ENCODE assay signal across 8 cellular contexts in the genomic region with DNA sequence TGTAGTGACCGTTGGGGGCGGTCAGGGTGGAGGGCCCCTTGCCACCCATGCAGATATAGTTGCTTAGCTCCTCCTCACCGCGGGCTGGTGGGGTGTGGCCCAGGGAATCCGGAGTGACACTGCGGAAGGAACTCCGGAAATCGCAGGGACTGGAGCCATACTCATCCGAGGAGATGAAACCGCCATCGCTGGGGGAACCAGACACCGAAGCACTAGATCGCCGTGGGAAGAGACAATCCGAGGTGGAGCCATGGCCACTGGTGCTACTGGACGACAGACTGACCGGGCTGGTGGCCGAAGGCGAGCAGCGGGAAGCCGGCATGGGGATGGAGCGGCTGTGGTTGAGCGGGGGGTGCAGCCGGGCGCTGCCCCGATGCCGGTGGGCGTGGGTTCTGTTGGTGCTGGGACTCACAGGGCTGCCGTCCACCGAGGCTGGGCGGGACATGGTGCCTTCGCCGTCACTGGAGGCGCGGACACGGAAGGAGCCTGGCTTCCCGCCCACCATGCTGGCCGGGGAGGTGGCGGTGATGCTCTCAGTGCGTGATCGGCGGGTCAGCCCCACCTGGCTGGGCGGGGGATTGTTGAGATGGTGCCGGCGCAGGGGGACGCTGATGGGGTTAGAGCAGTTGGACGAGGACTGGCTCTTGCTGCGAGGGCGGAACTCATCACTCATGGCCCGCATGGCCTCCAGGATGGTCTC. TPM values are rescaled to one million over a fixed set of nuclear protein-coding genes. Genes with fewer than 3 reads are reported as not detected.
A peak's percentile ranks its signal among the peaks of the same experiment; 100 is the strongest.
DNase-seq lines count a peak whose midpoint lies in the region; ATAC-seq and TF ChIP-seq lines count a peak whose summit lies in the region.

No MANE protein-coding gene starts in this region.

- H3K4me1 ChIP-seq in BLaER1 treated with 17β-estradiol and CSF1 and Interleukin-3, amounts not matched to agents 10 nM and 100 nM = peaks cover 50 to 85% (median 76%) of the 10 kb centered on the region in 10 experiments
- H3K4me1 ChIP-seq in Peyer's patch (peaks cover 0 to 38% (median 8%) of the 10 kb centered on the region in 4 donors), fibroblast of lung (ENCODE audit: control insufficient read depth, extremely low read depth, insufficient read depth, low read length) (peaks cover 7% of the 10 kb centered on the region)

- H3K4me1 Mint-ChIP-seq in osteocyte (ENCODE audit: unreplicated experiment) = peaks cover 59% of the 10 kb centered on the region

- TF ChIP-seq POLR2A in Peyer's patch (IDR thresholded peaks at IDR 0.05) = no peak

- H4K20me1 ChIP-seq in BLaER1 treated with 17β-estradiol and CSF1 and Interleukin-3, amounts not matched to agents 10 nM and 100 nM = peaks cover 0 to 32% (median 12%) of the 10 kb centered on the region in 11 experiments; a peak in 10 of 22 replicates
- no peaks in the 10 kb centered on the region for H4K20me1 ChIP-seq in fibroblast of lung (ENCODE audit: control insufficient read depth, extremely low read depth, insufficient read depth, low read length)

- DNase-seq in Peyer's patch (peak in 2 of 3 donors; percentile 55 to 58), fibroblast of lung (ENCODE audit: low read depth in 2 of 2) (peak in 1 of 2 donors; percentile 78), osteocyte (ENCODE audit: extremely low spot score, unreplicated experiment) (no peak), Kasumi-1 (lab: John Stamatoyannopoulos, UW) (no peak), NCI-H748 (lab: John Stamatoyannopoulos, UW; ENCODE audit: unreplicated experiment) (no peak)

- H3K27ac Mint-ChIP-seq in osteocyte (ENCODE audit: unreplicated experiment) = no peak overlapping the region

- no peaks in the 10 kb centered on the region for H3K9me3 ChIP-seq in BLaER1 treated with 17β-estradiol and CSF1 and Interleukin-3, amounts not matched to agents 10 nM and 100 nM (replicated peaks in 1 of 11)
- H3K9me3 ChIP-seq in Peyer's patch (no peaks in the 10 kb centered on the region), fibroblast of lung (ENCODE audit: control insufficient read depth, insufficient read depth, low read depth, low read length) (no peaks in the 10 kb centered on the region)

- H3K4me3 ChIP-seq in BLaER1 treated with 17β-estradiol and CSF1 and Interleukin-3, amounts not matched to agents 10 nM and 100 nM = peak overlapping the region in 4 of 10 experiments; percentile 77 to 87 (median 82); a peak in 6 of 20 replicates
- H3K4me3 ChIP-seq in Peyer's patch (peak overlapping the region; percentile 73 to 94 (median 80)), fibroblast of lung (replicated peaks in 1 of 4; ENCODE audit: control extremely low read depth in 1 of 4, insufficient read depth in 1 of 4, low read depth in 3 of 4, low read length in 4 of 4) (peak overlapping the region; percentile 59 to 96 (median 92))

- peaks cover 10% of the 10 kb centered on the region for H3K36me3 Mint-ChIP-seq in osteocyte (ENCODE audit: unreplicated experiment)

- ATAC-seq in GM21390 (IDR thresholded peaks at IDR 0.05; ENCODE audit: unreplicated experiment) (no peak), GM18861 (IDR thresholded peaks at IDR 0.05; ENCODE audit: unreplicated experiment) (no peak)

- peak overlapping the region in 10 of 11 experiments; percentile 11 to 99 (median 97); a peak in 19 of 22 replicates for H3K4me2 ChIP-seq in BLaER1 treated with 17β-estradiol and CSF1 and Interleukin-3, amounts not matched to agents 10 nM and 100 nM
- peak overlapping the region; percentile 97 for H3K4me2 ChIP-seq in fibroblast of lung (ENCODE audit: extremely low read depth, insufficient read depth, low read length)

- TF ChIP-seq CTCF in Peyer's patch (IDR thresholded peaks at IDR 0.05) (no peak), fibroblast of lung (conservative IDR thresholded peaks at IDR 0.05 in 1 of 2, IDR thresholded peaks at IDR 0.05 in 1 of 2; ENCODE audit: low read depth in 1 of 2, low read length in 2 of 2) (no peak), osteocyte (IDR thresholded peaks at IDR 0.05) (no peak)

- no peak overlapping the region for H2AFZ ChIP-seq in fibroblast of lung (ENCODE audit: low read length)

- no peaks in the 10 kb centered on the region for H3K9me3 Mint-ChIP-seq in osteocyte (ENCODE audit: unreplicated experiment)

- H3K36me3 ChIP-seq in BLaER1 treated with 17β-estradiol and CSF1 and Interleukin-3, amounts not matched to agents 10 nM and 100 nM = 0 out of 22 replicates have a peak, but pooled peaks cover 0 to 6% (median 0%) of the 10 kb centered on the region in 11 experiments
- no peaks in the 10 kb centered on the region for H3K36me3 ChIP-seq in Peyer's patch
- H3K36me3 ChIP-seq in fibroblast of lung (ENCODE audit: control insufficient read depth, insufficient read depth, low read length) = peaks cover 24% of the 10 kb centered on the region

- H3K27me3 ChIP-seq in BLaER1 treated with 17β-estradiol and CSF1 and Interleukin-3, amounts not matched to agents 10 nM and 100 nM = peaks cover 0 to 69% (median 0%) of the 10 kb centered on the region in 11 experiments; a peak in 7 of 22 replicates
- H3K27me3 ChIP-seq in Peyer's patch = no peaks in the 10 kb centered on the region
- H3K27me3 ChIP-seq in fibroblast of lung (ENCODE audit: control insufficient read depth, insufficient read depth, low read length) = no peaks in the 10 kb centered on the region

- H3K27me3 Mint-ChIP-seq in osteocyte (ENCODE audit: unreplicated experiment) = no peaks in the 10 kb centered on the region

- peaks cover 85% of the 10 kb centered on the region for H3K79me2 ChIP-seq in fibroblast of lung (ENCODE audit: control insufficient read depth, insufficient read depth, low read length)

- peak overlapping the region; percentile 84 for H3K4me3 Mint-ChIP-seq in osteocyte (ENCODE audit: unreplicated experiment)

- H3K27ac ChIP-seq in BLaER1 treated with 17β-estradiol and CSF1 and Interleukin-3, amounts not matched to agents 10 nM and 100 nM = no peak overlapping the region
- H3K27ac ChIP-seq in Peyer's patch (peak overlapping the region; percentile 61 to 92 (median 88)), fibroblast of lung (ENCODE audit: insufficient read depth, low read length) (peak overlapping the region; percentile 88)

- peak overlapping the region in 3 of 11 experiments; percentile 80 to 87 (median 85); a peak in 4 of 22 replicates for H3K9ac ChIP-seq in BLaER1 treated with 17β-estradiol and CSF1 and Interleukin-3, amounts not matched to agents 10 nM and 100 nM
- H3K9ac ChIP-seq in fibroblast of lung (ENCODE audit: insufficient read depth, low read length) = peak overlapping the region; percentile 85

RNA-seq across cellular contexts. Expression of a gene that starts 2.2 kb away (rescaled TPM):
- total RNA-seq in Peyer's patch = 10 to 100 TPM in 3 of 4 donors, 1 to 10 TPM in 1; 8.3 to 67.7 (median 22.5) TPM
- total RNA-seq in fibroblast of lung = 18.7 and 29.1 TPM in 2 replicates
- 14.3 and 24.0 TPM in 2 replicates for polyA plus RNA-seq in fibroblast of lung
- polyA plus RNA-seq in fibroblast of lung (2012) = 21.3 and 33.3 TPM in 2 replicates
- polyA minus RNA-seq in fibroblast of lung (ENCODE audit: low replicate concordance) = 40.7 and 72.5 TPM in 2 replicates
- total RNA-seq in osteocyte = 19.8 and 20.0 TPM in 2 replicates

RNA-seq across cellular contexts. Expression of a gene that starts 38.4 kb away (rescaled TPM):
- total RNA-seq in Peyer's patch (10 to 100 TPM; 12.6 to 68.5 (median 30.6) TPM), fibroblast of lung (39.8 and 85.4 TPM in 2 replicates), osteocyte (27.7 and 32.7 TPM in 2 replicates)
- polyA plus RNA-seq in fibroblast of lung = 28.4 and 31.5 TPM in 2 replicates
- 16.6 and 18.1 TPM in 2 replicates for polyA plus RNA-seq in fibroblast of lung (2012)
- 36.1 and 53.4 TPM in 2 replicates for polyA minus RNA-seq in fibroblast of lung (ENCODE audit: low replicate concordance)

Comparison
In these comparisons a context has a peak if more than half of its experiments do, and no peak if none do; other contexts are left out.
1. H3K27ac ChIP-seq: peak in Peyer's patch (4 of 4) and fibroblast of lung (single experiment); none in BLaER1 treated with 17β-estradiol and CSF1 and Interleukin-3, amounts not matched to agents 10 nM and 100 nM (0 of 11).
2. DNase-seq: peak in Peyer's patch (2 of 3); none in osteocyte (single experiment), Kasumi-1 (0 of 2) and NCI-H748 (single experiment).